41 cellular contexts compared by ENCODE assay signal in genomic region chr1:176766779-176767178, GRCh38.
"Had no signal": no experiment of that assay in that cellular context is flagged by ENCODE, and none has a peak within 500 bp of the region (broad histone marks: within the 10 kb centered on the region; RNA-seq: fewer than 3 reads in every experiment).

No MANE protein-coding gene starts in this region.

- H3K27ac Mint-ChIP-seq: activated naive CD4-positive, alpha-beta T cell treated with anti-CD3 and anti-CD28 coated beads for 36 hours; activated naive CD4-positive, alpha-beta T cell treated with anti-CD3 and anti-CD28 coated beads, Interleukin-2, amount 10 ng/mL, durations not matched to agents 7 days and 5 days; activated naive CD4-positive, alpha-beta T cell treated with anti-CD3 and anti-CD28 coated beads, Interleukin-2, amount 50 U/mL, for 24 hours; activated naive CD4-positive, alpha-beta T cell treated with anti-CD3 and anti-CD28 coated beads, Interleukin-2, amount 50 U/mL, for 72 hours; activated naive CD8-positive, alpha-beta T cell; activated naive CD8-positive, alpha-beta T cell treated with anti-CD3 and anti-CD28 coated beads for 36 hours; activated naive CD8-positive, alpha-beta T cell treated with anti-CD3 and anti-CD28 coated beads, Interleukin-2, amount 10 ng/mL, durations not matched to agents 7 days and 5 days; activated naive CD8-positive, alpha-beta T cell treated with anti-CD3 and anti-CD28 coated beads, Interleukin-2, amount 50 U/mL, for 24 hours; activated T-cell treated with anti-CD3 and anti-CD28 coated beads, Interleukin-2, amount 50 U/mL, for 24 hours; activated T-cell treated with anti-CD3 and anti-CD28 coated beads, Interleukin-2, amount 50 U/mL, for 72 hours; activated T-helper 1 cell treated with anti-CD3 and anti-CD28 coated beads, Interleukin-12 subunit alpha, Interleukin-12 subunit beta, Interleukin-2, Interleukin-4 antibody, amounts not matched to agents 30 ng/mL and 10 ng/mL and 1 ng/mL, durations not matched to agents 14 hours and 24 hours and 36 hours; activated T-helper 17 cell treated with anti-CD3 and anti-CD28 coated beads, Interleukin-2, amount 50 U/mL, for 72 hours; activated T-helper 2 cell treated with anti-CD3 and anti-CD28 coated beads, Interferon-gamma antibody, Interleukin-2, Interleukin-4, amounts not matched to agents 10 μg/mL and 5 μg/mL and 100 μg/mL, durations not matched to agents 14 hours and 24 hours and 36 hours; brain had no signal

- H3K27me3 ChIP-seq: adrenal gland, ascending aorta, body of pancreas, brain microvascular endothelial cell, cardiac muscle cell had no signal

- H3K4me3 Mint-ChIP-seq: activated naive CD4-positive, alpha-beta T cell treated with anti-CD3 and anti-CD28 coated beads for 36 hours; activated naive CD4-positive, alpha-beta T cell treated with anti-CD3 and anti-CD28 coated beads, Interleukin-2, amount 10 ng/mL, durations not matched to agents 7 days and 5 days; activated naive CD4-positive, alpha-beta T cell treated with anti-CD3 and anti-CD28 coated beads, Interleukin-2, amount 50 U/mL, for 24 hours; activated naive CD8-positive, alpha-beta T cell; activated naive CD8-positive, alpha-beta T cell treated with anti-CD3 and anti-CD28 coated beads for 36 hours; activated naive CD8-positive, alpha-beta T cell treated with anti-CD3 and anti-CD28 coated beads, Interleukin-2, amount 10 ng/mL, durations not matched to agents 7 days and 5 days; activated naive CD8-positive, alpha-beta T cell treated with anti-CD3 and anti-CD28 coated beads, Interleukin-2, amount 50 U/mL, for 24 hours; activated T-cell treated with anti-CD3 and anti-CD28 coated beads, Interleukin-2, amount 50 U/mL, for 24 hours; activated T-cell treated with anti-CD3 and anti-CD28 coated beads, Interleukin-2, amount 50 U/mL, for 4 hours; activated T-cell treated with anti-CD3 and anti-CD28 coated beads, Interleukin-2, amount 50 U/mL, for 72 hours; activated T-helper 1 cell treated with anti-CD3 and anti-CD28 coated beads, Interleukin-12 subunit alpha, Interleukin-12 subunit beta, Interleukin-2, Interleukin-4 antibody, amounts not matched to agents 30 ng/mL and 10 ng/mL and 1 ng/mL, durations not matched to agents 14 hours and 24 hours and 36 hours; activated T-helper 17 cell treated with anti-CD3 and anti-CD28 coated beads, Interleukin-2, amount 50 U/mL, for 72 hours; brain; central memory CD8-positive, alpha-beta T cell had no signal

- FAIRE-seq: astrocyte, bronchial epithelial cell had no signal

- ATAC-seq: activated naive CD4-positive, alpha-beta T cell treated with anti-CD3 and anti-CD28 coated beads, Interleukin-2, amount 50 U/mL, for 72 hours; activated naive CD8-positive, alpha-beta T cell treated with anti-CD3 and anti-CD28 coated beads, Interleukin-2, amount 50 U/mL, for 24 hours; activated T-cell treated with anti-CD3 and anti-CD28 coated beads, Interleukin-2, amount 50 U/mL, for 4 hours; activated T-cell treated with anti-CD3 and anti-CD28 coated beads, Interleukin-2, amount 50 U/mL, for 72 hours; activated T-helper 17 cell treated with anti-CD3 and anti-CD28 coated beads, Interleukin-2, amount 50 U/mL, for 72 hours; body of pancreas had no signal

- H3K9me3 Mint-ChIP-seq: activated naive CD4-positive, alpha-beta T cell treated with anti-CD3 and anti-CD28 coated beads for 36 hours; activated naive CD4-positive, alpha-beta T cell treated with anti-CD3 and anti-CD28 coated beads, Interleukin-2, amount 10 ng/mL, durations not matched to agents 7 days and 5 days; activated naive CD4-positive, alpha-beta T cell treated with anti-CD3 and anti-CD28 coated beads, Interleukin-2, amount 50 U/mL, for 24 hours; activated naive CD8-positive, alpha-beta T cell treated with anti-CD3 and anti-CD28 coated beads, Interleukin-2, amount 50 U/mL, for 24 hours; activated T-cell treated with anti-CD3 and anti-CD28 coated beads, Interleukin-2, amount 50 U/mL, for 24 hours; activated T-cell treated with anti-CD3 and anti-CD28 coated beads, Interleukin-2, amount 50 U/mL, for 4 hours; activated T-cell treated with anti-CD3 and anti-CD28 coated beads, Interleukin-2, amount 50 U/mL, for 72 hours; activated T-helper 1 cell treated with anti-CD3 and anti-CD28 coated beads, Interleukin-12 subunit alpha, Interleukin-12 subunit beta, Interleukin-2, Interleukin-4 antibody, amounts not matched to agents 30 ng/mL and 10 ng/mL and 1 ng/mL, durations not matched to agents 14 hours and 24 hours and 36 hours; activated T-helper 2 cell treated with anti-CD3 and anti-CD28 coated beads, Interferon-gamma antibody, Interleukin-2, Interleukin-4, amounts not matched to agents 10 μg/mL and 5 μg/mL and 100 μg/mL, durations not matched to agents 14 hours and 24 hours and 36 hours had no signal

- H3K9me3 ChIP-seq: adrenal gland, ascending aorta, body of pancreas, breast epithelium had no signal

- H3K4me1 Mint-ChIP-seq: activated naive CD4-positive, alpha-beta T cell treated with anti-CD3 and anti-CD28 coated beads, Interleukin-2, amount 10 ng/mL, durations not matched to agents 7 days and 5 days; activated naive CD4-positive, alpha-beta T cell treated with anti-CD3 and anti-CD28 coated beads, Interleukin-2, amount 50 U/mL, for 24 hours; activated naive CD8-positive, alpha-beta T cell treated with anti-CD3 and anti-CD28 coated beads for 36 hours; activated naive CD8-positive, alpha-beta T cell treated with anti-CD3 and anti-CD28 coated beads, Interleukin-2, amount 10 ng/mL, durations not matched to agents 7 days and 5 days; activated naive CD8-positive, alpha-beta T cell treated with anti-CD3 and anti-CD28 coated beads, Interleukin-2, amount 50 U/mL, for 24 hours; activated T-helper 17 cell treated with anti-CD3 and anti-CD28 coated beads, Interleukin-2, amount 50 U/mL, for 72 hours; brain; central memory CD8-positive, alpha-beta T cell had no signal

- H3K4me1 ChIP-seq: adrenal gland, ascending aorta, body of pancreas, breast epithelium had no signal

- H3K36me3 ChIP-seq: adrenal gland, ascending aorta, brain microvascular endothelial cell, breast epithelium, cardiac muscle cell had no signal

- H3K27ac ChIP-seq: adrenal gland, ascending aorta, body of pancreas, brain microvascular endothelial cell, breast epithelium, cardiac muscle cell had no signal

- H3K36me3 Mint-ChIP-seq: activated naive CD4-positive, alpha-beta T cell treated with anti-CD3 and anti-CD28 coated beads, Interleukin-2, amount 10 ng/mL, durations not matched to agents 7 days and 5 days; activated naive CD4-positive, alpha-beta T cell treated with anti-CD3 and anti-CD28 coated beads, Interleukin-2, amount 50 U/mL, for 24 hours; activated naive CD8-positive, alpha-beta T cell; activated naive CD8-positive, alpha-beta T cell treated with anti-CD3 and anti-CD28 coated beads for 36 hours; activated naive CD8-positive, alpha-beta T cell treated with anti-CD3 and anti-CD28 coated beads, Interleukin-2, amount 10 ng/mL, durations not matched to agents 7 days and 5 days; brain had no signal

- H3K4me3 ChIP-seq: adrenal gland, ascending aorta, body of pancreas, breast epithelium, cardiac muscle cell had no signal

- DNase-seq: activated effector memory CD4-positive, alpha-beta T cell treated with anti-CD3 and anti-CD28 coated beads, Interleukin-2, amount 50 U/mL, for 16 hours; activated effector memory CD4-positive, alpha-beta T cell treated with Interleukin-2 at 50 U/mL for 16 hours; activated gamma-delta T cell; activated gamma-delta T cell treated with Interleukin-2 at 50 U/mL for 16 hours; activated naive CD4-positive, alpha-beta T cell; activated naive CD4-positive, alpha-beta T cell treated with anti-CD3 and anti-CD28 coated beads for 36 hours; activated naive CD4-positive, alpha-beta T cell treated with anti-CD3 and anti-CD28 coated beads, Interleukin-2, amount 10 ng/mL, durations not matched to agents 7 days and 5 days; activated naive CD4-positive, alpha-beta T cell treated with anti-CD3 and anti-CD28 coated beads, Interleukin-2, amount 50 U/mL, for 16 hours; activated naive CD4-positive, alpha-beta T cell treated with Interleukin-2 at 50 U/mL for 16 hours; activated naive CD8-positive, alpha-beta T cell treated with anti-CD3 and anti-CD28 coated beads for 36 hours; activated naive CD8-positive, alpha-beta T cell treated with anti-CD3 and anti-CD28 coated beads, Interleukin-2, amount 10 ng/mL, durations not matched to agents 7 days and 5 days; activated naive CD8-positive, alpha-beta T cell treated with anti-CD3 and anti-CD28 coated beads, Interleukin-2, amount 50 U/mL, for 24 hours; activated T-cell treated with anti-CD3 and anti-CD28 coated beads for 4 hours; activated T-cell treated with anti-CD3 and anti-CD28 coated beads, Interleukin-2, amount 50 U/mL, for 1 hour; activated T-cell treated with anti-CD3 and anti-CD28 coated beads, Interleukin-2, amount 50 U/mL, for 24 hours; activated T-cell treated with anti-CD3 and anti-CD28 coated beads, Interleukin-2, amount 50 U/mL, for 4 hours; activated T-cell treated with anti-CD3 and anti-CD28 coated beads, Interleukin-2, amount 50 U/mL, for 48 hours; activated T-cell treated with anti-CD3 and anti-CD28 coated beads, Interleukin-2, amount 50 U/mL, for 72 hours; adrenal gland; amniotic stem cell; amygdala; anterior cingulate cortex; aorta; body of pancreas; brain microvascular endothelial cell; caudate nucleus; central memory CD4-positive, alpha-beta T cell; cerebellar nuclear complex had no signal

- H3K27me3 Mint-ChIP-seq: activated naive CD4-positive, alpha-beta T cell treated with anti-CD3 and anti-CD28 coated beads, Interleukin-2, amount 10 ng/mL, durations not matched to agents 7 days and 5 days; activated naive CD4-positive, alpha-beta T cell treated with anti-CD3 and anti-CD28 coated beads, Interleukin-2, amount 50 U/mL, for 24 hours; activated naive CD8-positive, alpha-beta T cell; activated naive CD8-positive, alpha-beta T cell treated with anti-CD3 and anti-CD28 coated beads, Interleukin-2, amount 10 ng/mL, durations not matched to agents 7 days and 5 days; activated naive CD8-positive, alpha-beta T cell treated with anti-CD3 and anti-CD28 coated beads, Interleukin-2, amount 50 U/mL, for 24 hours; activated T-helper 17 cell treated with anti-CD3 and anti-CD28 coated beads, Interleukin-2, amount 50 U/mL, for 72 hours; central memory CD8-positive, alpha-beta T cell had no signal
